14 cellular contexts compared by ENCODE assay signal in the genomic region with DNA sequence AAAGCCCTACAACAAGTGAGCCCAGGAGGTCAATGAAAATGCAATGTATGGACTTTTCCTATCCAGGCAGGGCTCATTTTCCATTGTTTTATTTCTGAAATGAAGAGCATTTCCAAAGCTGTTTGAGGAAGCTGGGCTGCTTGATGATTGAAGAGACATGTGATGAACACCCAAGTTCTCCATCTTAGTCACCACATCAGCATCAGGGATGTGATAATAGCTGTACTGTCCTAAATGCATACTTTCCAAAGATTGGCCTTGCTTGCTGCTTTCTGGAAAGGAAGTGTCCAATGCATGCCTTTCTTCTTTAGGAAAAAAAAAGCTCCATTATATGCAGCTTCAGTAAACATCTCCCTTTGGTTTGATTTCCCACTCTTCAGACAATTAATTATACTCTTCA.
DNase-seq lines count a peak whose midpoint lies in the region; ATAC-seq and TF ChIP-seq lines count a peak whose summit lies in the region.
"Had no signal": no experiment of that assay in that cellular context is flagged by ENCODE, and none has a peak within 500 bp of the region (broad histone marks: within the 10 kb centered on the region; RNA-seq: fewer than 3 reads in every experiment).

No MANE protein-coding gene starts in this region.

- peaks cover 1% of the 10 kb centered on the region for H3K27me3 Mint-ChIP-seq in activated CD8-positive, alpha-beta T cell treated with anti-CD3 and anti-CD28 coated beads, Interleukin-2, amount 10 ng/mL, durations not matched to agents 7 days and 5 days (ENCODE audit: low read depth)
- peaks cover 5% of the 10 kb centered on the region for H3K27me3 Mint-ChIP-seq in activated CD8-positive, alpha-beta T cell treated with anti-CD3 and anti-CD28 coated beads for 36 hours

- intact Hi-C loops in activated CD8-positive, alpha-beta T cell treated with anti-CD3 and anti-CD28 coated beads for 36 hours (cut with micrococcal nuclease): no loop called here

- H3K36me3 Mint-ChIP-seq in activated CD8-positive, alpha-beta T cell treated with anti-CD3 and anti-CD28 coated beads, Interleukin-2, amount 10 ng/mL, durations not matched to agents 7 days and 5 days (ENCODE audit: low read depth): peaks cover 32% of the 10 kb centered on the region
- H3K36me3 Mint-ChIP-seq in activated CD8-positive, alpha-beta T cell treated with anti-CD3 and anti-CD28 coated beads for 36 hours (ENCODE audit: low read depth): peaks cover 2% of the 10 kb centered on the region

- TF ChIP-seq CTCF in activated CD8-positive, alpha-beta T cell treated with anti-CD3 and anti-CD28 coated beads for 36 hours (IDR thresholded peaks at IDR 0.05): no peak
- TF ChIP-seq CTCF in fibroblast of pulmonary artery (IDR thresholded peaks at IDR 0.05; ENCODE audit: low read length, missing control alignments): no peak

- H3K4me3 ChIP-seq in fibroblast of pulmonary artery (replicated peaks; ENCODE audit: low read depth, low read length): no peak overlapping the region

- peaks cover 15% of the 10 kb centered on the region for H3K9me3 Mint-ChIP-seq in activated CD8-positive, alpha-beta T cell treated with anti-CD3 and anti-CD28 coated beads, Interleukin-2, amount 10 ng/mL, durations not matched to agents 7 days and 5 days (ENCODE audit: insufficient read depth)
- peaks cover 9% of the 10 kb centered on the region for H3K9me3 Mint-ChIP-seq in activated CD8-positive, alpha-beta T cell treated with anti-CD3 and anti-CD28 coated beads for 36 hours
- H3K9me3 Mint-ChIP-seq: activated CD4-positive, alpha-beta memory T cell treated with anti-CD3 and anti-CD28 coated beads, Interleukin-2, amount 10 ng/mL, durations not matched to agents 7 days and 5 days had no signal

- H3K27ac Mint-ChIP-seq in activated CD8-positive, alpha-beta T cell treated with anti-CD3 and anti-CD28 coated beads, Interleukin-2, amount 10 ng/mL, durations not matched to agents 7 days and 5 days: peak overlapping the region; percentile 11
- no peak overlapping the region for H3K27ac Mint-ChIP-seq in activated CD8-positive, alpha-beta T cell treated with anti-CD3 and anti-CD28 coated beads for 36 hours

- H3K4me3 Mint-ChIP-seq in activated CD8-positive, alpha-beta T cell treated with anti-CD3 and anti-CD28 coated beads, Interleukin-2, amount 10 ng/mL, durations not matched to agents 7 days and 5 days: no peak overlapping the region
- no peak overlapping the region for H3K4me3 Mint-ChIP-seq in activated CD8-positive, alpha-beta T cell treated with anti-CD3 and anti-CD28 coated beads for 36 hours
- H3K4me3 Mint-ChIP-seq: activated CD4-positive, alpha-beta memory T cell treated with anti-CD3 and anti-CD28 coated beads, Interleukin-2, amount 10 ng/mL, durations not matched to agents 7 days and 5 days; nephron had no signal

- peaks cover 60% of the 10 kb centered on the region for H3K4me1 Mint-ChIP-seq in activated CD8-positive, alpha-beta T cell treated with anti-CD3 and anti-CD28 coated beads, Interleukin-2, amount 10 ng/mL, durations not matched to agents 7 days and 5 days (ENCODE audit: low read depth)
- H3K4me1 Mint-ChIP-seq in activated CD8-positive, alpha-beta T cell treated with anti-CD3 and anti-CD28 coated beads for 36 hours (ENCODE audit: low read depth): peaks cover 28% of the 10 kb centered on the region

- no peak for DNase-seq in activated CD8-positive, alpha-beta T cell treated with anti-CD3 and anti-CD28 coated beads, Interleukin-2, amount 10 ng/mL, durations not matched to agents 7 days and 5 days
- no peak for DNase-seq in activated CD8-positive, alpha-beta T cell treated with anti-CD3 and anti-CD28 coated beads for 36 hours
- DNase-seq in RPMI7951 (ENCODE audit: low read depth): peak; percentile 49
- DNase-seq in fibroblast of pulmonary artery (ENCODE audit: low read depth): peak; percentile 63
- DNase-seq in stromal cell of bone marrow (ENCODE audit: low read depth): peak; percentile 27
- no peak for DNase-seq in mesenteric fat pad (ENCODE audit: low spot score)
- DNase-seq in GF-D8 (lab: John Stamatoyannopoulos, UW): no peak
- no peak for DNase-seq in dermis blood vessel endothelial cell
- DNase-seq: ACHN; activated CD4-positive, alpha-beta memory T cell treated with anti-CD3 and anti-CD28 coated beads, Interleukin-2, amount 10 ng/mL, durations not matched to agents 7 days and 5 days; foreskin keratinocyte; kidney; NCI-H2029 treated with DMSO at 0.1 percent for 48 hours had no signal

- no peak for ATAC-seq in activated CD8-positive, alpha-beta T cell treated with anti-CD3 and anti-CD28 coated beads, Interleukin-2, amount 10 ng/mL, durations not matched to agents 7 days and 5 days
- ATAC-seq in activated CD8-positive, alpha-beta T cell treated with anti-CD3 and anti-CD28 coated beads for 36 hours: no peak
- ATAC-seq: foreskin keratinocyte had no signal

- POLR2A ChIA-PET in activated CD8-positive, alpha-beta T cell treated with anti-CD3 and anti-CD28 coated beads, Interleukin-2, amount 10 ng/mL, durations not matched to agents 7 days and 5 days (lab: Charles Lee): no interaction called here
- POLR2A ChIA-PET in activated CD8-positive, alpha-beta T cell treated with anti-CD3 and anti-CD28 coated beads for 36 hours (lab: Charles Lee): interaction anchor here (0.7 kb wide), 1 partner anchor 188 kb away, joined by 4 read pairs; no protein-coding TSS in a partner anchor

- CTCF ChIA-PET in activated CD8-positive, alpha-beta T cell treated with anti-CD3 and anti-CD28 coated beads, Interleukin-2, amount 10 ng/mL, durations not matched to agents 7 days and 5 days (lab: Charles Lee): interaction anchor here (1.4 kb wide), 1 partner anchor 34 kb away, joined by 4 read pairs; no protein-coding TSS in a partner anchor
- CTCF ChIA-PET in activated CD8-positive, alpha-beta T cell treated with anti-CD3 and anti-CD28 coated beads for 36 hours (lab: Charles Lee): interaction anchor here (1.2 to 1.3 kb wide), 2 partner anchors 364 to 729 kb away, joined by 3 read pairs; no protein-coding TSS in a partner anchor

Comparison
In these comparisons a context has a peak if more than half of its experiments do, and no peak if none do; other contexts are left out.
1. DNase-seq: peak in RPMI7951 (single experiment), fibroblast of pulmonary artery (single experiment) and stromal cell of bone marrow (single experiment); none in activated CD8-positive, alpha-beta T cell treated with anti-CD3 and anti-CD28 coated beads, Interleukin-2, amount 10 ng/mL, durations not matched to agents 7 days and 5 days (single experiment), activated CD8-positive, alpha-beta T cell treated with anti-CD3 and anti-CD28 coated beads for 36 hours (single experiment), mesenteric fat pad (single experiment), GF-D8 (single experiment) and dermis blood vessel endothelial cell (single experiment).